In genomic region chr4:14700083-14700482, GRCh38 we compare ENCODE assay signal across 21 cellular contexts.
"Had no signal": no experiment of that assay in that cellular context is flagged by ENCODE, and none has a peak within 500 bp of the region (broad histone marks: within the 10 kb centered on the region; RNA-seq: fewer than 3 reads in every experiment).

No MANE protein-coding gene starts in this region.

- H3K36me3 ChIP-seq: left ventricle myocardium inferior, prostate gland, right lobe of liver, tibial artery, upper lobe of left lung, uterus had no signal

- H3K4me3 ChIP-seq: coronary artery, left ventricle myocardium inferior, lung, prostate gland, right lobe of liver, tibial artery, upper lobe of left lung, uterus had no signal

- H3K9ac ChIP-seq: parathyroid adenoma had no signal

- H3K79me2 ChIP-seq: parathyroid adenoma had no signal

- DNase-seq: effector CD4-positive, alpha-beta T cell; foreskin fibroblast; immature natural killer cell; left ventricle myocardium inferior; mesenchymal stem cell; midbrain; occipital lobe; right lobe of liver; stimulated activated CD4-positive, alpha-beta T cell treated with anti-CD3 and anti-CD28 coated beads, Interleukin-4, amount 100 ng/mL, for 1 hour; stimulated activated CD8-positive, alpha-beta memory T cell treated with anti-CD3 and anti-CD28 coated beads, Interleukin-4, amount 100 ng/mL, for 48 hours; tibial artery; upper lobe of left lung; uterus had no signal

- H3K27ac Mint-ChIP-seq: immature natural killer cell; natural killer cell treated with Interleukin-12 subunit alpha and Interleukin-12 subunit beta and Interleukin-15 and Interleukin-18, amount 100 ng/mL, for 72 hours; stimulated activated effector memory CD8-positive, alpha-beta T cell treated with anti-CD3 and anti-CD28 coated beads, Interleukin-12 subunit alpha, Interleukin-12 subunit beta, amount 100 ng/mL, for 72 hours; stimulated activated naive CD8-positive, alpha-beta T cell treated with anti-CD3 and anti-CD28 coated beads, Interleukin-15, Interleukin-2, amounts not matched to agents 100 ng/mL and 50 ng/mL, for 24 hours had no signal

- H3K27ac ChIP-seq: coronary artery, left ventricle myocardium inferior, parathyroid adenoma, prostate gland, right lobe of liver, tibial artery, upper lobe of left lung, uterus had no signal

- H3K36me3 Mint-ChIP-seq: natural killer cell treated with Interleukin-12 subunit alpha and Interleukin-12 subunit beta and Interleukin-15 and Interleukin-18, amount 100 ng/mL, for 72 hours; stimulated activated effector memory CD8-positive, alpha-beta T cell treated with anti-CD3 and anti-CD28 coated beads, Interleukin-12 subunit alpha, Interleukin-12 subunit beta, amount 100 ng/mL, for 72 hours had no signal

- H2AFZ ChIP-seq: parathyroid adenoma had no signal

- H3K4me1 ChIP-seq: right lobe of liver had no signal

- ATAC-seq: esophagus mucosa; natural killer cell treated with Interleukin-12 subunit alpha and Interleukin-12 subunit beta and Interleukin-15 and Interleukin-18, amount 100 ng/mL, for 72 hours; right lobe of liver; stimulated activated effector memory CD8-positive, alpha-beta T cell treated with anti-CD3 and anti-CD28 coated beads, Interleukin-12 subunit alpha, Interleukin-12 subunit beta, amount 100 ng/mL, for 72 hours had no signal

- H3K4me3 Mint-ChIP-seq: immature natural killer cell; natural killer cell treated with Interleukin-12 subunit alpha and Interleukin-12 subunit beta and Interleukin-15 and Interleukin-18, amount 100 ng/mL, for 72 hours; stimulated activated effector memory CD8-positive, alpha-beta T cell treated with anti-CD3 and anti-CD28 coated beads, Interleukin-12 subunit alpha, Interleukin-12 subunit beta, amount 100 ng/mL, for 72 hours; stimulated activated naive CD8-positive, alpha-beta T cell treated with anti-CD3 and anti-CD28 coated beads, Interleukin-15, Interleukin-2, amounts not matched to agents 100 ng/mL and 50 ng/mL, for 24 hours had no signal

- H3K27me3 ChIP-seq: right lobe of liver, tibial artery, upper lobe of left lung, uterus had no signal

- H3K4me1 Mint-ChIP-seq: immature natural killer cell; stimulated activated effector memory CD8-positive, alpha-beta T cell treated with anti-CD3 and anti-CD28 coated beads, Interleukin-12 subunit alpha, Interleukin-12 subunit beta, amount 100 ng/mL, for 72 hours had no signal

- H3K9me3 ChIP-seq: left ventricle myocardium inferior, prostate gland, right lobe of liver, tibial artery, upper lobe of left lung, uterus had no signal

- H3K9me3 Mint-ChIP-seq: natural killer cell treated with Interleukin-12 subunit alpha and Interleukin-12 subunit beta and Interleukin-15 and Interleukin-18, amount 100 ng/mL, for 72 hours; stimulated activated effector memory CD8-positive, alpha-beta T cell treated with anti-CD3 and anti-CD28 coated beads, Interleukin-12 subunit alpha, Interleukin-12 subunit beta, amount 100 ng/mL, for 72 hours; stimulated activated naive CD8-positive, alpha-beta T cell treated with anti-CD3 and anti-CD28 coated beads, Interleukin-15, Interleukin-2, amounts not matched to agents 100 ng/mL and 50 ng/mL, for 24 hours had no signal

- H3K27me3 Mint-ChIP-seq: natural killer cell treated with Interleukin-12 subunit alpha and Interleukin-12 subunit beta and Interleukin-15 and Interleukin-18, amount 100 ng/mL, for 72 hours had no signal
